ENCODE assay signal across 8 cellular contexts in genomic region chr19:39406656-39407393, GRCh38. TPM values are rescaled to one million over a fixed set of nuclear protein-coding genes. Genes with fewer than 3 reads are reported as not detected.
DNase-seq lines count a peak whose midpoint lies in the region; ATAC-seq and TF ChIP-seq lines count a peak whose summit lies in the region.

Gene ZFP36 (plus strand): TSS chr19:39406847. CDS start chr19:39406905, 58 bp downstream.

- H3K27ac ChIP-seq in cardiac muscle cell, result peak within 1 kb of the TSS; percentile 86
- peak within 1 kb of the TSS; percentile 94 to 100 (median 100) for H3K27ac ChIP-seq in tibial nerve

- H3K36me3 ChIP-seq in cardiac muscle cell, result no peaks in the 10 kb centered on the region
- peaks cover 10 to 22% (median 18%) of the 10 kb centered on the region in 3 donors for H3K36me3 ChIP-seq in tibial nerve

- no peaks in the 10 kb centered on the region for H3K9me3 ChIP-seq in cardiac muscle cell (ENCODE audit: low read depth)
- H3K9me3 ChIP-seq in tibial nerve, result no peaks in the 10 kb centered on the region

- H3K4me3 Mint-ChIP-seq in activated naive CD8-positive, alpha-beta T cell treated with anti-CD3 and anti-CD28 coated beads, Interleukin-2, amount 10 ng/mL, durations not matched to agents 7 days and 5 days, result peak within 1 kb of the TSS; percentile 86

- H3K4me1 ChIP-seq in cardiac muscle cell (ENCODE audit: low read depth), result peaks cover 27% of the 10 kb centered on the region
- peaks cover 6 to 56% (median 49%) of the 10 kb centered on the region in 4 donors for H3K4me1 ChIP-seq in tibial nerve

- TF ChIP-seq CTCF in cardiac muscle cell (IDR thresholded peaks at IDR 0.05; ENCODE audit: low read depth, low read length), result no peak
- TF ChIP-seq CTCF in tibial nerve (IDR thresholded peaks at IDR 0.05), result peak in 2 of 5 experiments; percentile 25 to 26

- peak within 1 kb of the TSS; percentile 99 for H3K27ac Mint-ChIP-seq in activated naive CD8-positive, alpha-beta T cell treated with anti-CD3 and anti-CD28 coated beads, Interleukin-2, amount 10 ng/mL, durations not matched to agents 7 days and 5 days

- POLR2A ChIA-PET in activated naive CD8-positive, alpha-beta T cell treated with anti-CD3 and anti-CD28 coated beads, Interleukin-2, amount 10 ng/mL, durations not matched to agents 7 days and 5 days (lab: Charles Lee), result interaction anchor here (0.6 to 5.2 kb wide), 6 partner anchors 8 to 550 kb away, joined by 5 to 90 read pairs (median 23); partner anchors contain the start of genes MED29, PAF1, RPS16 and SAMD4B

- peaks cover 45% of the 10 kb centered on the region for H3K4me1 Mint-ChIP-seq in activated naive CD8-positive, alpha-beta T cell treated with anti-CD3 and anti-CD28 coated beads, Interleukin-2, amount 10 ng/mL, durations not matched to agents 7 days and 5 days

- H3K9me3 Mint-ChIP-seq in activated naive CD8-positive, alpha-beta T cell treated with anti-CD3 and anti-CD28 coated beads, Interleukin-2, amount 10 ng/mL, durations not matched to agents 7 days and 5 days, result no peaks in the 10 kb centered on the region

- TF ChIP-seq EP300 in tibial nerve (IDR thresholded peaks at IDR 0.05), result peak; percentile 39 to 100

- DNase-seq in NCI-H1417 (lab: John Stamatoyannopoulos, UW) (peak; percentile 17 to 37 (median 31)), NCI-H1417 treated with DMSO at 0.1 percent for 48 hours (lab: John Stamatoyannopoulos, UW) (no peak), LHCN-M2 (ENCODE audit: low read depth) (peak; percentile 80), SW480 (ENCODE audit: low spot score) (peak; percentile 93), cardiac muscle cell (ENCODE audit: low read depth in 1 of 2, low spot score in 1 of 2) (peak; percentile 90), pons (ENCODE audit: low spot score) (peak; percentile 59), tibial nerve (ENCODE audit: low spot score in 2 of 2) (peak; percentile 90 to 95)
- DNase-seq in activated naive CD8-positive, alpha-beta T cell treated with anti-CD3 and anti-CD28 coated beads, Interleukin-2, amount 10 ng/mL, durations not matched to agents 7 days and 5 days, result peak; percentile 88

- H3K27me3 ChIP-seq in cardiac muscle cell (no peaks in the 10 kb centered on the region), tibial nerve (peaks cover 0 to 3% of the 10 kb centered on the region in 2 donors)

- peaks cover 15% of the 10 kb centered on the region for H3K36me3 Mint-ChIP-seq in activated naive CD8-positive, alpha-beta T cell treated with anti-CD3 and anti-CD28 coated beads, Interleukin-2, amount 10 ng/mL, durations not matched to agents 7 days and 5 days

- ATAC-seq in activated naive CD8-positive, alpha-beta T cell treated with anti-CD3 and anti-CD28 coated beads, Interleukin-2, amount 10 ng/mL, durations not matched to agents 7 days and 5 days (ENCODE audit: low read depth), result peak; percentile 34

- peak within 1 kb of the TSS; percentile 89 for H3K4me3 ChIP-seq in cardiac muscle cell
- peak within 1 kb of the TSS; percentile 66 to 98 (median 88) for H3K4me3 ChIP-seq in tibial nerve

- 1 to 2% methylated on average over 40 to 41 of the region's 55 CpGs for WGBS in tibial nerve, 2 donors

- H3K27me3 Mint-ChIP-seq in activated naive CD8-positive, alpha-beta T cell treated with anti-CD3 and anti-CD28 coated beads, Interleukin-2, amount 10 ng/mL, durations not matched to agents 7 days and 5 days, result no peaks in the 10 kb centered on the region

- TF ChIP-seq POLR2A in tibial nerve (IDR thresholded peaks at IDR 0.05), result peak; percentile 97 to 99

RNA-seq across cellular contexts. Expression of gene ZFP36, which starts in this region (rescaled TPM):
- total RNA-seq in LHCN-M2 (2014; rRNA removed) (9.3 and 15.0 TPM in 2 replicates), cardiac muscle cell (13.6 and 14.6 TPM in 2 replicates), tibial nerve (100 to 1,000 TPM; 125 to 274 (median 178) TPM)
- 16.3 TPM for polyA plus RNA-seq in LHCN-M2 (2012)
- total RNA-seq in activated naive CD8-positive, alpha-beta T cell treated with anti-CD3 and anti-CD28 coated beads, Interleukin-2, amount 10 ng/mL, durations not matched to agents 7 days and 5 days, result 100 to 1,000 TPM; 102 to 107 TPM
- polyA plus RNA-seq in cardiac muscle cell, result 51.2 and 53.4 TPM in 2 replicates
